ENCODE assay signal across 8 cellular contexts in the genomic region with DNA sequence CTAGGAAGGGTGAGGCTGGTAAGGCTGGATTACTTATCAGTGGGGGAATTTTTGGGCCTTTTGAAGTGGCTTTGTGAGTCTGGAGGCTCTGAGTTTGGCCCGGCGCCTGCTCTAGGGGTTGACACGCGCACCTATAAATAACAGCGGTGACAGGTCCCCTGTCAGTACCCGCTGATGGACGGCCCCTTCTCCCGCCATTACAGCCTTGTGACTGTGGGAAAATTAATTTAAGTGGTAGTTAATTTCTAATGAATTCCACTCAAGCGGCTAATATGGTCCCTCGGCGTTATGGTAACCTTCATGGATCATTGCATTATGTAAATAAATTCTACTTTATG. TPM values are rescaled to one million over a fixed set of nuclear protein-coding genes. Genes with fewer than 3 reads are reported as not detected.
DNase-seq lines count a peak whose midpoint lies in the region; ATAC-seq and TF ChIP-seq lines count a peak whose summit lies in the region.

No MANE protein-coding gene starts in this region.

- no peak overlapping the region for H3K4me3 Mint-ChIP-seq in activated T-cell treated with anti-CD3 and anti-CD28 coated beads, Interleukin-2, amount 50 U/mL, for 72 hours

- no peak for TF ChIP-seq CTCF in suprapubic skin (IDR thresholded peaks at IDR 0.05)

- H3K9me3 Mint-ChIP-seq in activated T-cell treated with anti-CD3 and anti-CD28 coated beads, Interleukin-2, amount 50 U/mL, for 72 hours: no peaks in the 10 kb centered on the region

- no peak overlapping the region for H3K27ac Mint-ChIP-seq in activated T-cell treated with anti-CD3 and anti-CD28 coated beads, Interleukin-2, amount 50 U/mL, for 72 hours

- H3K9me3 ChIP-seq in suprapubic skin: no peaks in the 10 kb centered on the region

- no peaks in the 10 kb centered on the region for H3K36me3 ChIP-seq in suprapubic skin

- TF ChIP-seq POLR2A in suprapubic skin (IDR thresholded peaks at IDR 0.05): no peak

- WGBS in suprapubic skin: 57% methylated on average over 11 of the region's 11 CpGs

- peaks cover 14% of the 10 kb centered on the region for H3K27me3 Mint-ChIP-seq in activated T-cell treated with anti-CD3 and anti-CD28 coated beads, Interleukin-2, amount 50 U/mL, for 72 hours (ENCODE audit: low read depth)

- H3K27me3 ChIP-seq in suprapubic skin: peaks cover 2% of the 10 kb centered on the region

- TF ChIP-seq EP300 in suprapubic skin (IDR thresholded peaks at IDR 0.05): no peak

- H3K4me1 Mint-ChIP-seq in activated T-cell treated with anti-CD3 and anti-CD28 coated beads, Interleukin-2, amount 50 U/mL, for 72 hours (ENCODE audit: low read depth): peaks cover 18% of the 10 kb centered on the region

- no peak for DNase-seq in activated T-cell treated with anti-CD3 and anti-CD28 coated beads, Interleukin-2, amount 50 U/mL, for 72 hours
- no peak for DNase-seq in activated T-cell treated with anti-CD3 and anti-CD28 coated beads for 4 hours
- peak; percentile 55 for DNase-seq in NCI-H2171 treated with DMSO at 0.1 percent for 48 hours (lab: John Stamatoyannopoulos, UW)
- peak; percentile 29 to 33 for DNase-seq in suprapubic skin (ENCODE audit: low spot score in 2 of 2)
- no peak for DNase-seq in SIG-M5 (lab: John Stamatoyannopoulos, UW)
- no peak for DNase-seq in SK-N-DZ (ENCODE audit: low spot score)
- DNase-seq in ecto neural progenitor cell (ENCODE audit: low spot score): no peak

- no peaks in the 10 kb centered on the region for H3K4me1 ChIP-seq in suprapubic skin

- H3K4me3 ChIP-seq in suprapubic skin: no peak overlapping the region

- peak; percentile 31 to 32 for ATAC-seq in activated T-cell treated with anti-CD3 and anti-CD28 coated beads, Interleukin-2, amount 50 U/mL, for 72 hours (replicated peaks in 1 of 2)
- peak; percentile 84 for ATAC-seq in HG02852 (IDR thresholded peaks at IDR 0.05; ENCODE audit: unreplicated experiment)

- H3K36me3 Mint-ChIP-seq in activated T-cell treated with anti-CD3 and anti-CD28 coated beads, Interleukin-2, amount 50 U/mL, for 72 hours (ENCODE audit: insufficient read depth in 2 of 2): no peaks in the 10 kb centered on the region

- no peak overlapping the region for H3K27ac ChIP-seq in suprapubic skin

RNA-seq across cellular contexts. Expression of a gene that starts 16.5 kb away (rescaled TPM):
- total RNA-seq in activated T-cell treated with anti-CD3 and anti-CD28 coated beads, Interleukin-2, amount 50 U/mL, for 72 hours: 10 to 100 TPM; 48.1 to 52.2 TPM
- total RNA-seq in suprapubic skin: 10 to 100 TPM; 13.7 to 62.5 (median 41.2) TPM
- 34.0 and 40.7 TPM in 2 replicates for polyA plus RNA-seq in SK-N-DZ (2014; cell fraction: cytosol; rRNA removed)
- polyA plus RNA-seq in SK-N-DZ (2014; cell fraction: nucleus; rRNA removed): 30.7 and 33.6 TPM in 2 replicates

RNA-seq across cellular contexts. Expression of a gene that starts 18.0 kb away (rescaled TPM):
- total RNA-seq in activated T-cell treated with anti-CD3 and anti-CD28 coated beads, Interleukin-2, amount 50 U/mL, for 72 hours: 10 to 100 TPM; 21.9 to 22.3 TPM
- 10 to 100 TPM; 38.9 to 64.5 (median 51.2) TPM for total RNA-seq in suprapubic skin
- polyA plus RNA-seq in SK-N-DZ (2014; cell fraction: cytosol; rRNA removed): 41.2 and 51.3 TPM in 2 replicates
- polyA plus RNA-seq in SK-N-DZ (2014; cell fraction: nucleus; rRNA removed): 38.4 and 60.3 TPM in 2 replicates

Comparison
In these comparisons a context has a peak if more than half of its experiments do, and no peak if none do; other contexts are left out.
1. DNase-seq: peak in NCI-H2171 treated with DMSO at 0.1 percent for 48 hours (single experiment) and suprapubic skin (2 of 2); none in activated T-cell treated with anti-CD3 and anti-CD28 coated beads, Interleukin-2, amount 50 U/mL, for 72 hours (0 of 2), activated T-cell treated with anti-CD3 and anti-CD28 coated beads for 4 hours (single experiment), SIG-M5 (single experiment), SK-N-DZ (single experiment) and ecto neural progenitor cell (single experiment).